8 cellular contexts compared by ENCODE assay signal in genomic region chr1:159089184-159089791, GRCh38. TPM values are rescaled to one million over a fixed set of nuclear protein-coding genes. Genes with fewer than 3 reads are reported as not detected.
DNase-seq lines count a peak whose midpoint lies in the region; ATAC-seq and TF ChIP-seq lines count a peak whose summit lies in the region.

No MANE protein-coding gene starts in this region.

- H3K9me3 ChIP-seq in right atrium auricular region = no peaks in the 10 kb centered on the region
- H3K9me3 ChIP-seq in tibial artery = no peaks in the 10 kb centered on the region

- H3K4me3 ChIP-seq in right atrium auricular region (no peak overlapping the region), tibial artery (no peak overlapping the region)

- H3K4me1 ChIP-seq in right atrium auricular region (no peaks in the 10 kb centered on the region), tibial artery (no peaks in the 10 kb centered on the region)

- H3K27me3 ChIP-seq in right atrium auricular region (no peaks in the 10 kb centered on the region), tibial artery (no peaks in the 10 kb centered on the region)

- ATAC-seq in left cardiac atrium (no peak), HG03565 (IDR thresholded peaks at IDR 0.05; ENCODE audit: unreplicated experiment) (no peak), HG03159 (IDR thresholded peaks at IDR 0.05; ENCODE audit: unreplicated experiment) (no peak)

- peak; percentile 21 to 58 for TF ChIP-seq CTCF in right atrium auricular region (IDR thresholded peaks at IDR 0.05)
- peak; percentile 16 to 20 for TF ChIP-seq CTCF in tibial artery (IDR thresholded peaks at IDR 0.05)

- DNase-seq in right atrium auricular region (ENCODE audit: low spot score) (no peak), left cardiac atrium (no peak), NCI-H460 (ENCODE audit: extremely low read depth, low read depth) (peak; percentile 15), epithelial cell of prostate (ENCODE audit: low read depth, low spot score) (no peak), tibial artery (no peak)
- no peak for DNase-seq in stimulated activated CD4-positive, alpha-beta T cell treated with anti-CD3 and anti-CD28 coated beads, Interleukin-4, amount 100 ng/mL, for 1 hour

- no peaks in the 10 kb centered on the region for H3K36me3 ChIP-seq in right atrium auricular region
- no peaks in the 10 kb centered on the region for H3K36me3 ChIP-seq in tibial artery

- intact Hi-C loops in left cardiac atrium (cut with DNase I) = no loop called here
- intact Hi-C loops in tibial artery (cut with DNase I; ENCODE audit: low total_unique reads) = no loop called here

- H3K27ac ChIP-seq in right atrium auricular region (no peak overlapping the region), epithelial cell of prostate (peak overlapping the region; percentile 28), tibial artery (no peak overlapping the region)

RNA-seq across cellular contexts. Expression of gene AIM2, which starts 12.7 kb away (rescaled TPM):
- total RNA-seq in right atrium auricular region (not detected), left cardiac atrium (under 1 TPM; 0.50 to 0.76 TPM)
- not detected in 2 replicates for total RNA-seq in NCI-H460 (2014; rRNA removed; shearing (Covaris generic))
- polyA plus RNA-seq in NCI-H460 (2014; cell fraction: nucleus; rRNA removed) = not detected in 2 replicates
